ENCODE assay signal across 8 cellular contexts in the genomic region with DNA sequence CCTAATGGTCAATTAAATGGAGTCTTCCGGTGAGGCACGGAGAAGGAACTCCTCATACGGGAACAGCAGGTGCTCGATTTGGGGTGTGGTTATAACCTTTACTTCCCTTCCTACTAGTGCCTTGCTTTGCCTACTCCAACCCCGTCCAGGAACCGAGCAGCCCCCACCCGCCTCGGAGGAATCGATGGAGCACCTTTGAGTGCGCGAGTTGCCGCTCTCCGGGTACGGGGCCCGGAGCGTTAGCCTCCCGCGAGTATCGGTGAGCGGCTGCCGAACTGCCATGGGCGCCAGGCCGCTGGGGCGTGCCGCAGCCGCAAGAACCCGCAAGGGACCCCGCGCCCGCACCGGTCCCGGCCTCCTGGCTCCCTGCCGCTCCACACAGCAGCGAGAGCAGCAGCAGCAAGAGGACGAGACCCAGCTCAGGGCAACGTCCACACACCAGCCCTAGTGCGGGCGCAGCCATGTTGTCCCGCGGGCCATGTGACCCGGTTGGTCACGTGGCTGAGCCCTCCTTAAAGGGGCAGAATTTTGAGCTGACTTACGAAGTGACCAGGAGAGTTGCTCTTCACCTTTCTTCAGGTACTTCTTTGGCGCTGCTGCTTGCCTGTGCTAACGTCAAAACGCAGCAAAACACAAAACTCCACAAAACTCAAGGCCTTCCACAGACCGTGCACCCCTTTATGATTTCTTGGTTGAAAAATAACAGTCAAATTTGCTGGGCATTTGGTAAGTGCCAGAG. TPM values are rescaled to one million over a fixed set of nuclear protein-coding genes. Genes with fewer than 3 reads are reported as not detected.
DNase-seq lines count a peak whose midpoint lies in the region; ATAC-seq and TF ChIP-seq lines count a peak whose summit lies in the region.

SUMF1 (minus strand) TSS at position 487 of the 739 bp plus-strand sequence; CDS start at position 463, 24 bp downstream.

- intact Hi-C loops in psoas muscle (cut with DNase I): loop anchor here in 1 of 2 donors (2.0 to 10.0 kb wide), 2 partner anchors 26 to 112 kb away; partner anchors contain the start of gene ITPR1

- peak; percentile 99 to 100 (median 100) for ATAC-seq in psoas muscle

- no peak for TF ChIP-seq CTCF in GM12865 (IDR thresholded peaks at IDR 0.05; ENCODE audit: insufficient read depth, low read depth, low read length, missing control alignments)
- no peak for TF ChIP-seq CTCF in HFF-Myc (IDR thresholded peaks at IDR 0.05; ENCODE audit: low read depth, low read length, missing control alignments)
- TF ChIP-seq CTCF in right atrium auricular region (IDR thresholded peaks at IDR 0.05): no peak
- TF ChIP-seq CTCF in psoas muscle (IDR thresholded peaks at IDR 0.05): no peak

- H3K4me3 ChIP-seq in GM12865 (ENCODE audit: low read depth, low read length) (peak within 1 kb of the TSS; percentile 76), HFF-Myc (replicated peaks; ENCODE audit: low read depth, low read length) (peak within 1 kb of the TSS; percentile 74), right atrium auricular region (peak within 1 kb of the TSS; percentile 80 to 92), psoas muscle (peak within 1 kb of the TSS; percentile 80)

- H3K27ac ChIP-seq in right atrium auricular region: peak within 1 kb of the TSS; percentile 75 to 77
- H3K27ac ChIP-seq in psoas muscle: peak within 1 kb of the TSS; percentile 85

- peaks cover 0 to 14% of the 10 kb centered on the region in 2 donors for H3K4me1 ChIP-seq in right atrium auricular region
- peaks cover 8% of the 10 kb centered on the region for H3K4me1 ChIP-seq in psoas muscle

- H3K27me3 ChIP-seq in right atrium auricular region (no peaks in the 10 kb centered on the region), psoas muscle (ENCODE audit: insufficient read depth in 3 of 3, low read length in 2 of 3) (no peaks in the 10 kb centered on the region)

- DNase-seq in GM12865 (ENCODE audit: low read depth) (peak; percentile 85), HFF-Myc (ENCODE audit: extremely low read depth, low read depth) (peak; percentile 32), MV-4-11 (lab: John Stamatoyannopoulos, UW) (peak; percentile 57), T-helper 2 cell (peak; percentile 51 to 84 (median 64)), anterior cingulate cortex (lab: John Stamatoyannopoulos, UW) (peak; percentile 3 to 87 (median 74)), right atrium auricular region (ENCODE audit: low spot score) (peak; percentile 83), psoas muscle (peak; percentile 81 to 89), ureter (ENCODE audit: low spot score) (peak; percentile 78)

- H3K9me3 ChIP-seq in right atrium auricular region: no peaks in the 10 kb centered on the region
- no peaks in the 10 kb centered on the region for H3K9me3 ChIP-seq in psoas muscle

- 1% methylated on average over 43 to 47 of the region's 47 CpGs for WGBS in psoas muscle, 3 donors

- H3K36me3 ChIP-seq in right atrium auricular region (no peaks in the 10 kb centered on the region), psoas muscle (ENCODE audit: insufficient read depth in 1 of 2, low read depth in 1 of 2) (no peaks in the 10 kb centered on the region)

RNA-seq across cellular contexts. Expression of gene SUMF1, which starts in this region (rescaled TPM):
- total RNA-seq in right atrium auricular region (10 to 100 TPM; 12.1 to 22.6 TPM), psoas muscle (1 to 10 TPM; 4.6 to 6.4 (median 5.1) TPM), ureter (42.6 TPM)
- polyA plus RNA-seq in psoas muscle: 1 to 10 TPM; 3.0 to 7.6 (median 5.0) TPM

Comparison
In these comparisons a context has a peak if more than half of its experiments do, and no peak if none do; other contexts are left out.
1. Peak in every context shown above with its lines: DNase-seq, ATAC-seq, H3K4me3 ChIP-seq and H3K27ac ChIP-seq.
2. DNase-seq: peak in every context shown above with its lines; median percentile 85 in GM12865; 85 in psoas muscle; 83 in right atrium auricular region; 78 in ureter; 74 in anterior cingulate cortex; 64 in T-helper 2 cell; 57 in MV-4-11; 32 in HFF-Myc.